In genomic region chr3:133611534-133611933, GRCh38 we compare ENCODE assay signal across 2 cellular contexts.
TF ChIP-seq lines count a peak whose summit lies in the region.

No MANE protein-coding gene starts in this region.

TF ChIP-seq in A549, 52 proteins besides CTCF, POLR2A, EP300 and RAD21:
- TF ChIP-seq HES2 (IDR thresholded peaks at IDR 0.05) (no peak), MAFK (IDR thresholded peaks at IDR 0.05; ENCODE audit: partially characterized antibody) (peak; percentile 27), BHLHE40 (IDR thresholded peaks at IDR 0.05; ENCODE audit: low read depth, low read length) (no peak), TP53 (CRISPR knock-in tag; IDR thresholded peaks at IDR 0.05) (no peak)
TF ChIP-seq in A549: peak in this region for 1.

TF ChIP-seq in K562, 482 proteins besides CTCF, POLR2A, EP300 and RAD21:
- no peak for TF ChIP-seq CHD7 (IDR thresholded peaks at IDR 0.05; ENCODE audit: low read depth, low read length)
- no peak for TF ChIP-seq E2F4 (CRISPR knock-in tag; IDR thresholded peaks at IDR 0.05; ENCODE audit: low read depth)
- no peak for TF ChIP-seq FOXK2 (conservative IDR thresholded peaks at IDR 0.05 in 1 of 2, IDR thresholded peaks at IDR 0.05 in 1 of 2; ENCODE audit: low read depth in 2 of 2)
- no peak for TF ChIP-seq KLF10 (CRISPR knock-in tag; IDR thresholded peaks at IDR 0.05)
- no peak for TF ChIP-seq RBM22 (IDR thresholded peaks at IDR 0.05; ENCODE audit: low read depth, low read length, poor library complexity, severe bottlenecking)
- peak; percentile 62 for TF ChIP-seq ZNF316 (IDR thresholded peaks at IDR 0.05)
- 0 out of 2 replicates have a peak, but pooled peaks have one; percentile 14 for TF ChIP-seq C11orf30 (IDR thresholded peaks at IDR 0.05; ENCODE audit: low read depth)
- TF ChIP-seq ZNF197 (CRISPR knock-in tag; IDR thresholded peaks at IDR 0.05; ENCODE audit: low read depth) = no peak
- TF ChIP-seq LEF1 (IDR thresholded peaks at IDR 0.05) = no peak
- no peak for TF ChIP-seq BRF2 (IDR thresholded peaks at IDR 0.05; ENCODE audit: borderline replicate concordance, insufficient read depth, insufficient read length)
- TF ChIP-seq NFATC3 (IDR thresholded peaks at IDR 0.05) = no peak
- TF ChIP-seq ZNF146 (CRISPR knock-in tag; IDR thresholded peaks at IDR 0.05; ENCODE audit: unreplicated experiment) = no peak
- TF ChIP-seq ARNT (IDR thresholded peaks at IDR 0.05) = no peak
- peak; percentile 19; the same call in 1 of the 2 replicates for TF ChIP-seq MAFF (IDR thresholded peaks at IDR 0.05; ENCODE audit: low read length)
